9 cellular contexts compared by ENCODE assay signal in the genomic region with DNA sequence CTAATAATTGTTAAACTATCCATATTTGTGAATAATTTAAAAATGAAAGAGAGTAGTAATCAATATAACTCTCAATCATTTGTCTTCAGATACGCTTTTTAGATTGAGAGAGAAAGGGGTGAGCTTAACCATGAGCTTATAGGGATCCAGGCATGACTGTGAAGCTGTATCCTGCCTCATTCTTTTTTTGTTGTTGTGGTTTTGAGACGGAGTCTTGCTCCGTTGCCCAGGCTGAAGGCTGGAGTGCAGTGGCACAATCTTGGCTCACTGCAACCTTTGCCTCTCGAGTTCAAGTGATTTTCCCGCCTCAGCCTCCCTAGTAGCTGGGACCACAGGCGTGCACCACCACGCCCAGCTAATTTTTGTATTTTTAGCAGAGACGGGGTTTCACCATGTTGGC. TPM values are rescaled to one million over a fixed set of nuclear protein-coding genes. Genes with fewer than 3 reads are reported as not detected.
"Had no signal": no experiment of that assay in that cellular context is flagged by ENCODE, and none has a peak within 500 bp of the region (broad histone marks: within the 10 kb centered on the region; RNA-seq: fewer than 3 reads in every experiment).

No MANE protein-coding gene starts in this region.

RNA-seq across cellular contexts. Expression of a gene that starts 44.0 kb away (rescaled TPM):
- total RNA-seq: dermis microvascular lymphatic vessel endothelial cell, left ventricle myocardium inferior, mesenteric fat pad, myocyte, occipital lobe, temporal lobe had no signal
- polyA plus RNA-seq: immature natural killer cell, neural cell, ovary had no signal
